ENCODE assay signal across 8 cellular contexts in genomic region chr9:63781390-63781789, GRCh38.
A peak's percentile ranks its signal among the peaks of the same experiment; 100 is the strongest.
DNase-seq lines count a peak whose midpoint lies in the region; ATAC-seq and TF ChIP-seq lines count a peak whose summit lies in the region.
"Not testable (repeated sequence)": the region's sequence is repeated elsewhere in the genome, so short reads cannot be mapped to it uniquely, and the experiment has no call there.

No MANE protein-coding gene starts in this region.

- not testable (repeated sequence) for H3K4me3 Mint-ChIP-seq in immature natural killer cell; stimulated activated naive B cell treated with anti-CD40 and anti-IgM and Interleukin-4, amounts not matched to agents 10 μg/mL and 1 μg/mL and 100 μg/mL, for 72 hours

- intact Hi-C loops in PC-3 (cut with micrococcal nuclease): not testable (repeated sequence)

- H3K27me3 Mint-ChIP-seq in immature natural killer cell (ENCODE audit: low read depth in 3 of 3); stimulated activated naive B cell treated with anti-CD40 and anti-IgM and Interleukin-4, amounts not matched to agents 10 μg/mL and 1 μg/mL and 100 μg/mL, for 72 hours: not testable (repeated sequence)

- POLR2A ChIA-PET in PC-3 (lab: Charles Lee; ENCODE audit: unreplicated experiment): not testable (repeated sequence)

- not testable (repeated sequence) for H3F3A ChIP-seq in PC-3 (ENCODE audit: low read length, unreplicated experiment)

- H3K36me3 ChIP-seq in PC-3 (ENCODE audit: low read depth, low read length): not testable (repeated sequence)

- not testable (repeated sequence) for H3K4me1 Mint-ChIP-seq in immature natural killer cell; stimulated activated naive B cell treated with anti-CD40 and anti-IgM and Interleukin-4, amounts not matched to agents 10 μg/mL and 1 μg/mL and 100 μg/mL, for 72 hours

- not testable (repeated sequence) for H3K27ac ChIP-seq in PC-3 (ENCODE audit: low read length)

- not testable (repeated sequence) for H3K4me3 ChIP-seq in PC-3 (ENCODE audit: low read length)

- not testable (repeated sequence) for H3K27ac Mint-ChIP-seq in immature natural killer cell; stimulated activated naive B cell treated with anti-CD40 and anti-IgM and Interleukin-4, amounts not matched to agents 10 μg/mL and 1 μg/mL and 100 μg/mL, for 72 hours

- not testable (repeated sequence) for H3K79me2 ChIP-seq in PC-3 (ENCODE audit: low read length)

- DNase-seq in ELF-1 (ENCODE audit: low read depth, low spot score) (peak; percentile 20), PC-3 (peak; percentile 23), astrocyte of the hippocampus (ENCODE audit: low read depth, low spot score) (peak; percentile 35), immature natural killer cell (peak in 2 of 3 donors; percentile 3 to 9)
- DNase-seq in stimulated activated naive B cell treated with anti-CD40 and anti-IgM and Interleukin-4, amounts not matched to agents 10 μg/mL and 1 μg/mL and 100 μg/mL, for 72 hours: not testable (repeated sequence)

- H3K27me3 ChIP-seq in PC-3 (ENCODE audit: low read length): not testable (repeated sequence)

- not testable (repeated sequence) for H3K9me3 ChIP-seq in PC-3 (ENCODE audit: low read length)

- H2AFZ ChIP-seq in PC-3 (ENCODE audit: low read length): not testable (repeated sequence)

- H3K9me2 ChIP-seq in PC-3 (replicated peaks; ENCODE audit: low read length): not testable (repeated sequence)

- not testable (repeated sequence) for H3K4me2 ChIP-seq in PC-3 (ENCODE audit: low read length)

- H3K9me3 Mint-ChIP-seq in immature natural killer cell: peaks cover 5 to 16% (median 10%) of the 10 kb centered on the region in 6 donors
- not testable (repeated sequence) for H3K9me3 Mint-ChIP-seq in stimulated activated naive B cell treated with anti-CD40 and anti-IgM and Interleukin-4, amounts not matched to agents 10 μg/mL and 1 μg/mL and 100 μg/mL, for 72 hours

- H3K9ac ChIP-seq in PC-3 (ENCODE audit: low read length): not testable (repeated sequence)

- H3K36me3 Mint-ChIP-seq in immature natural killer cell; stimulated activated naive B cell treated with anti-CD40 and anti-IgM and Interleukin-4, amounts not matched to agents 10 μg/mL and 1 μg/mL and 100 μg/mL, for 72 hours: not testable (repeated sequence)

- not testable (repeated sequence) for H4K20me1 ChIP-seq in PC-3 (ENCODE audit: low read length)

- ATAC-seq in GM19395 (IDR thresholded peaks at IDR 0.05; ENCODE audit: unreplicated experiment): peak; percentile 100
- peak; percentile 97 for ATAC-seq in HG02588 (IDR thresholded peaks at IDR 0.05; ENCODE audit: unreplicated experiment)
- ATAC-seq in HG03280 (IDR thresholded peaks at IDR 0.05; ENCODE audit: unreplicated experiment): peak; percentile 100
- ATAC-seq in PC-3: peak; percentile 88
- ATAC-seq in stimulated activated naive B cell treated with anti-CD40 and anti-IgM and Interleukin-4, amounts not matched to agents 10 μg/mL and 1 μg/mL and 100 μg/mL, for 72 hours (replicated peaks): peak; percentile 74 to 97

- CTCF ChIA-PET in PC-3 (lab: Charles Lee): not testable (repeated sequence)

- not testable (repeated sequence) for H3K4me1 ChIP-seq in PC-3 (ENCODE audit: insufficient read depth, low read length)

- TF ChIP-seq CTCF in PC-3 (conservative IDR thresholded peaks at IDR 0.05; ENCODE audit: low read depth, low read length): not testable (repeated sequence)

- BruUV-seq in PC-3 (replicated peaks; lab: Mats Ljungman, UMichigan): not testable (repeated sequence)
